1 cellular context compared by ENCODE assay signal in genomic region chr9:134318481-134318891, GRCh38.
TF ChIP-seq lines count a peak whose summit lies in the region.

No MANE protein-coding gene starts in this region.

TF ChIP-seq in SK-N-SH treated with all-trans-retinoic acid at 6 μM for 48 hours, 23 proteins besides CTCF, POLR2A, EP300 and RAD21 (continued from another document):
- TF ChIP-seq, protein P1, sequence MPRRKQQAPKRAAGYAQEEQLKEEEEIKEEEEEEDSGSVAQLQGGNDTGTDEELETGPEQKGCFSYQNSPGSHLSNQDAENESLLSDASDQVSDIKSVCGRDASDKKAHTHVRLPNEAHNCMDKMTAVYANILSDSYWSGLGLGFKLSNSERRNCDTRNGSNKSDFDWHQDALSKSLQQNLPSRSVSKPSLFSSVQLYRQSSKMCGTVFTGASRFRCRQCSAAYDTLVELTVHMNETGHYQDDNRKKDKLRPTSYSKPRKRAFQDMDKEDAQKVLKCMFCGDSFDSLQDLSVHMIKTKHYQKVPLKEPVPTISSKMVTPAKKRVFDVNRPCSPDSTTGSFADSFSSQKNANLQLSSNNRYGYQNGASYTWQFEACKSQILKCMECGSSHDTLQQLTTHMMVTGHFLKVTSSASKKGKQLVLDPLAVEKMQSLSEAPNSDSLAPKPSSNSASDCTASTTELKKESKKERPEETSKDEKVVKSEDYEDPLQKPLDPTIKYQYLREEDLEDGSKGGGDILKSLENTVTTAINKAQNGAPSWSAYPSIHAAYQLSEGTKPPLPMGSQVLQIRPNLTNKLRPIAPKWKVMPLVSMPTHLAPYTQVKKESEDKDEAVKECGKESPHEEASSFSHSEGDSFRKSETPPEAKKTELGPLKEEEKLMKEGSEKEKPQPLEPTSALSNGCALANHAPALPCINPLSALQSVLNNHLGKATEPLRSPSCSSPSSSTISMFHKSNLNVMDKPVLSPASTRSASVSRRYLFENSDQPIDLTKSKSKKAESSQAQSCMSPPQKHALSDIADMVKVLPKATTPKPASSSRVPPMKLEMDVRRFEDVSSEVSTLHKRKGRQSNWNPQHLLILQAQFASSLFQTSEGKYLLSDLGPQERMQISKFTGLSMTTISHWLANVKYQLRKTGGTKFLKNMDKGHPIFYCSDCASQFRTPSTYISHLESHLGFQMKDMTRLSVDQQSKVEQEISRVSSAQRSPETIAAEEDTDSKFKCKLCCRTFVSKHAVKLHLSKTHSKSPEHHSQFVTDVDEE (CRISPR knock-in tag; IDR thresholded peaks at IDR 0.05): no peak
- no peak for TF ChIP-seq PPARA (CRISPR knock-in tag; IDR thresholded peaks at IDR 0.05; ENCODE audit: borderline replicate concordance)
- TF ChIP-seq ZNF8 (CRISPR knock-in tag; IDR thresholded peaks at IDR 0.05): no peak
- TF ChIP-seq SNAI2 (CRISPR knock-in tag; IDR thresholded peaks at IDR 0.05): no peak
- no peak for TF ChIP-seq CSRNP3 (CRISPR knock-in tag; IDR thresholded peaks at IDR 0.05)
- TF ChIP-seq RARB (CRISPR knock-in tag; IDR thresholded peaks at IDR 0.05): no peak
- TF ChIP-seq BACH2 (CRISPR knock-in tag; IDR thresholded peaks at IDR 0.05; ENCODE audit: borderline replicate concordance): no peak
- no peak for TF ChIP-seq ZFP3 (CRISPR knock-in tag; IDR thresholded peaks at IDR 0.05)
- TF ChIP-seq CSDC2 (CRISPR knock-in tag; IDR thresholded peaks at IDR 0.05): no peak
- TF ChIP-seq ZC3H10 (CRISPR knock-in tag; IDR thresholded peaks at IDR 0.05): no peak
- no peak for TF ChIP-seq ZNF70 (CRISPR knock-in tag; IDR thresholded peaks at IDR 0.05)
- no peak for TF ChIP-seq ZNF565 (CRISPR knock-in tag; conservative IDR thresholded peaks at IDR 0.05; ENCODE audit: low read depth)
- no peak for TF ChIP-seq TOX (CRISPR knock-in tag; IDR thresholded peaks at IDR 0.05; ENCODE audit: borderline replicate concordance)
- TF ChIP-seq OSR1 (CRISPR knock-in tag; IDR thresholded peaks at IDR 0.05): no peak
TF ChIP-seq in SK-N-SH treated with all-trans-retinoic acid at 6 μM for 48 hours: peak in this region for 0.
